In the genomic region with DNA sequence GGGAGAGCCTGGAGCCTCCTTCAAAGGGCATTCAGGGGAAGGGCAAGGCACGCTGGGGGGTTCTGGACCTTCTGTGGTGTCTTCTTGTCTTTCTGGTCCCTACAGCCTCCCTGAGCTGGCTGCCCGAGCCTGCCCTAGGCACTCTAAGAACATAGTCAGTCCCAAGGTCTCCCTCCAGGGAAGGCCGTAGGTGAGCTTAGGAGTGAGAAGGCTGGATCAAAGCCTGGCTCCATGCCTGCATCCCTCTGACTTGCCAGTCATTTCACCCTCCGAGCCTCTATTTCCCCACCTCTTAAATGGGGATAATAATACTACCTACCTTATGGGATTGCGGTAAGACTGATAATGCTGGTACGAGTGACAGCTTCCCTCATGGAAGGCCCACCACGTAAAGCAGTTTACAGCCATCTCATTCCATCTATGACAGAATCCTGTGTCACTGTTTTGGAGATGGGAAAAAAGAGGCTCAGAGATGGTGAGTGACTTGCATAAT, we compare ENCODE assay signal across 18 cellular contexts. TPM values are rescaled to one million over a fixed set of nuclear protein-coding genes. Genes with fewer than 3 reads are reported as not detected.
A peak's percentile ranks its signal among the peaks of the same experiment; 100 is the strongest.
DNase-seq lines count a peak whose midpoint lies in the region; ATAC-seq, FAIRE-seq and TF ChIP-seq lines count a peak whose summit lies in the region.
"Had no signal": no experiment of that assay in that cellular context is flagged by ENCODE, and none has a peak within 500 bp of the region (broad histone marks: within the 10 kb centered on the region; RNA-seq: fewer than 3 reads in every experiment).

No MANE protein-coding gene starts in this region.

- H3K27me3 ChIP-seq in PC-9 (ENCODE audit: insufficient read depth, low read depth) (no peaks in the 10 kb centered on the region), H1 (replicated peaks in 1 of 4; ENCODE audit: control insufficient read depth in 3 of 4, extremely low read depth in 1 of 4, insufficient read depth in 3 of 4, low read length in 3 of 4) (no peaks in the 10 kb centered on the region; a peak in 1 of 7 replicates), muscle layer of colon (ENCODE audit: control insufficient read depth in 1 of 2, insufficient read depth in 2 of 2, low read length in 2 of 2) (no peaks in the 10 kb centered on the region)
- H3K27me3 ChIP-seq: cardiac muscle cell, ovary had no signal

- 0 out of 2 replicates have a peak overlapping the region, but pooled peaks have one; percentile 100 for H3K4me2 ChIP-seq in PC-9
- peak overlapping the region; percentile 72 to 83; a peak in 1 of 4 replicates for H3K4me2 ChIP-seq in H1 (ENCODE audit: insufficient read depth in 1 of 2, low read depth in 2 of 2, low read length in 2 of 2)

- H2BK120ac ChIP-seq in H1 (replicated peaks; ENCODE audit: low read depth, low read length) = no peak overlapping the region

- H3K79me2 ChIP-seq in PC-9 (ENCODE audit: low read depth) (peaks cover 59% of the 10 kb centered on the region), H1 (ENCODE audit: control insufficient read depth in 1 of 2, insufficient read depth in 2 of 2, low read length in 2 of 2) (peaks cover 0 to 45% of the 10 kb centered on the region in 2 experiments; a peak in 1 of 4 replicates)

- POLR2A ChIA-PET in PC-9 (lab: Charles Lee; ENCODE audit: unreplicated experiment) (no interaction called here), H1 (lab: Charles Lee; ENCODE audit: partially characterized antibody) (interaction anchor here (0.9 to 14.9 kb wide), 10 partner anchors 9 to 155 kb away, joined by 4 to 270 read pairs (median 6); a partner anchor contains a TSS)

- H2BK12ac ChIP-seq in H1 (ENCODE audit: low read depth, low read length) = peak overlapping the region; percentile 100

- DNase-seq in PC-9 = no peak
- DNase-seq in H1 (ENCODE audit: low read depth in 1 of 2, low spot score in 2 of 2) = no peak
- DNase-seq in NCI-H2227 treated with DMSO at 0.1 percent for 48 hours (lab: John Stamatoyannopoulos, UW) = no peak
- no peak for DNase-seq in pons (ENCODE audit: low spot score)
- no peak for DNase-seq in GM10266 (ENCODE audit: extremely low spot score)
- DNase-seq: CD4-positive, alpha-beta memory T cell; effector CD4-positive, alpha-beta T cell; left ventricle myocardium superior; NCI-H526 treated with DMSO at 0.1 percent for 48 hours; ovary; SIG-M5; stimulated activated CD4-positive, alpha-beta T cell treated with anti-CD3 and anti-CD28 coated beads, Interleukin-4, amount 100 ng/mL, for 1 hour; stimulated activated naive CD8-positive, alpha-beta T cell treated with anti-CD3 and anti-CD28 coated beads, Interleukin-15, amount 100 ng/mL, for 72 hours; T-helper 1 cell had no signal

- H2BK5ac ChIP-seq in H1 (ENCODE audit: low read depth, low read length) = peak overlapping the region; percentile 84

- ATAC-seq in HG03521 (IDR thresholded peaks at IDR 0.05; ENCODE audit: unreplicated experiment) = no peak
- ATAC-seq: left ventricle myocardium superior; stimulated activated naive CD8-positive, alpha-beta T cell treated with anti-CD3 and anti-CD28 coated beads, Interleukin-15, amount 100 ng/mL, for 72 hours had no signal

- H4K5ac ChIP-seq in H1 (ENCODE audit: insufficient read length, low read depth, low read length) = no peak overlapping the region

- H3K4me1 ChIP-seq in PC-9 (replicated peaks; ENCODE audit: insufficient read depth) (peaks cover 84% of the 10 kb centered on the region), H1 (replicated peaks in 1 of 4; ENCODE audit: control insufficient read depth in 3 of 4, insufficient read depth in 4 of 4, low read length in 3 of 4) (peaks cover 17 to 52% (median 40%) of the 10 kb centered on the region in 4 experiments), muscle layer of colon (ENCODE audit: insufficient read depth, low read length) (peaks cover 20% of the 10 kb centered on the region)

- H2AK5ac ChIP-seq in H1 (ENCODE audit: low read depth, low read length) = peak overlapping the region; percentile 97

- no peak overlapping the region for H3K27ac ChIP-seq in PC-9
- H3K27ac ChIP-seq in H1 (ENCODE audit: low read depth, low read length) = peak overlapping the region; percentile 84; the same call in 1 of the 2 replicates
- peak overlapping the region; percentile 73 for H3K27ac ChIP-seq in muscle layer of colon (ENCODE audit: low read depth, low read length)
- H3K27ac ChIP-seq in temporal lobe (ENCODE audit: low read depth, low read length) = peak overlapping the region; percentile 94
- H3K27ac ChIP-seq: cardiac muscle cell had no signal

- H3K56ac ChIP-seq in H1 (replicated peaks; ENCODE audit: insufficient read length, low read depth, low read length) = no peak overlapping the region

- 89% methylated on average over 7 of the region's 7 CpGs; no CpG with 5 or more reads in 1 of the 2 experiments for WGBS in H1 (ENCODE audit: extremely low coverage in 1 of 2, insufficient coverage in 1 of 2, insufficient read length in 1 of 2, insufficient replicate concordance in 2 of 2, low coverage in 1 of 2, low lambda C conversion rate in 2 of 2, missing lambda C conversion rate in 1 of 2), 2 experiments

- H3K4me3 ChIP-seq in PC-9 = no peak overlapping the region
- H3K4me3 ChIP-seq in H1 (ENCODE audit: extremely low read depth in 1 of 4, insufficient read depth in 2 of 4, low read depth in 3 of 4, low read length in 4 of 4) = no peak overlapping the region
- H3K4me3 ChIP-seq in muscle layer of colon (ENCODE audit: low read depth in 1 of 2, low read length in 2 of 2) = no peak overlapping the region
- H3K4me3 ChIP-seq: cardiac muscle cell, ovary had no signal

- H3K36me3 ChIP-seq in PC-9 (ENCODE audit: low read depth) (peaks cover 15% of the 10 kb centered on the region), H1 (ENCODE audit: control insufficient read depth in 2 of 4, insufficient read depth in 4 of 4, low read length in 3 of 4) (peaks cover 9 to 20% (median 11%) of the 10 kb centered on the region in 4 experiments; a peak in 7 of 8 replicates), muscle layer of colon (ENCODE audit: insufficient read depth, low read length) (peaks cover 34% of the 10 kb centered on the region)
- H3K36me3 ChIP-seq: cardiac muscle cell, ovary had no signal

- H2AFZ ChIP-seq in PC-9 = no peak overlapping the region
- H2AFZ ChIP-seq in H1 (ENCODE audit: low read length) = no peak overlapping the region

- H4K20me1 ChIP-seq in PC-9 (ENCODE audit: insufficient read depth) (no peaks in the 10 kb centered on the region), H1 (replicated peaks in 1 of 2; ENCODE audit: control insufficient read depth in 1 of 2, insufficient read depth in 2 of 2, low read length in 2 of 2) (peaks cover 5 to 16% of the 10 kb centered on the region in 2 experiments)

- no peak overlapping the region for H3K14ac ChIP-seq in H1 (ENCODE audit: insufficient read length)

- no peak for TF ChIP-seq EP300 in H1 (IDR thresholded peaks at IDR 0.05; ENCODE audit: borderline replicate concordance in 1 of 2, low read depth in 2 of 2, low read length in 2 of 2)

- H3K23me2 ChIP-seq in H1 (ENCODE audit: low read depth, low read length) = peaks cover 5% of the 10 kb centered on the region

- no TSS peak for BruUV-seq in PC-9 (replicated peaks; lab: Mats Ljungman, UMichigan)

- H4K8ac ChIP-seq in H1 (ENCODE audit: extremely low read depth, insufficient read depth, low read length) = peak overlapping the region; percentile 81; the same call in 1 of the 2 replicates

- peak overlapping the region; percentile 89 for H3K18ac ChIP-seq in H1 (ENCODE audit: extremely low read depth, low read length)

- TF ChIP-seq CTCF in PC-9 (conservative IDR thresholded peaks at IDR 0.05) (no peak), H1 (IDR thresholded peaks at IDR 0.05; ENCODE audit: control extremely low read depth in 1 of 3, insufficient read depth in 1 of 3, low read depth in 1 of 3, low read length in 3 of 3) (no peak), GM10266 (IDR thresholded peaks at IDR 0.05; ENCODE audit: control insufficient read depth, insufficient read depth, low read depth, missing control alignments) (no peak)

- TF ChIP-seq POLR2A in H1 (IDR thresholded peaks at IDR 0.05; ENCODE audit: control extremely low read depth in 1 of 2, low read depth in 2 of 2, low read length in 2 of 2) = no peak

- H2BK20ac ChIP-seq in H1 (ENCODE audit: low read length) = peak overlapping the region; percentile 28; the same call in 1 of the 2 replicates

- CTCF ChIA-PET in PC-9 (lab: Charles Lee) = no interaction called here
- CTCF ChIA-PET in H1 (lab: Charles Lee; ENCODE audit: partially characterized antibody) = interaction anchor here (0.7 to 15.4 kb wide), 14 partner anchors 9 to 183 kb away, joined by 3 to 169 read pairs (median 3); a partner anchor contains a TSS

- H3F3A ChIP-seq in PC-9 (ENCODE audit: insufficient read depth, low read depth) = peaks cover 40% of the 10 kb centered on the region

- H3K23ac ChIP-seq in H1 (ENCODE audit: insufficient read length) = no peak overlapping the region

- peak overlapping the region; percentile 69 for H4K91ac ChIP-seq in H1 (replicated peaks; ENCODE audit: insufficient read length, low read length)

- intact Hi-C loops in PC-9 (cut with micrococcal nuclease; ENCODE audit: unreplicated experiment) = loop anchor here (10.0 kb wide), 1 partner anchor 283 kb away; no protein-coding TSS in a partner anchor

- peaks cover 19% of the 10 kb centered on the region for H3K79me1 ChIP-seq in H1 (ENCODE audit: low read depth, low read length)

- no peak for FAIRE-seq in H1 (lab: Jason Lieb, UNC)

- peak overlapping the region; percentile 15 for H3K4ac ChIP-seq in H1 (replicated peaks; ENCODE audit: insufficient read length, low read depth, low read length)

- no peaks in the 10 kb centered on the region for H3K9me2 ChIP-seq in PC-9 (ENCODE audit: insufficient read depth)

- H2BK15ac ChIP-seq in H1 (ENCODE audit: low read length) = peak overlapping the region; percentile 73; the same call in 1 of the 2 replicates

- no peak overlapping the region; a peak in 2 of 7 replicates for H3K9ac ChIP-seq in H1 (replicated peaks in 1 of 4; ENCODE audit: extremely low read depth in 1 of 4, low read depth in 3 of 4, low read length in 3 of 4)
- no peak overlapping the region for H3K9ac ChIP-seq in muscle layer of colon (ENCODE audit: low read length)

- H3K9me3 ChIP-seq in PC-9 (ENCODE audit: insufficient read depth, low read depth) (no peaks in the 10 kb centered on the region), H1 (ENCODE audit: insufficient read depth in 2 of 2, low read depth in 1 of 2, low read length in 1 of 2) (no peaks in the 10 kb centered on the region), muscle layer of colon (ENCODE audit: low read length) (no peaks in the 10 kb centered on the region)
- H3K9me3 ChIP-seq: ovary had no signal

- TF ChIP-seq RAD21 in H1 (IDR thresholded peaks at IDR 0.05 in 1 of 2, conservative IDR thresholded peaks at IDR 0.05 in 1 of 2; ENCODE audit: low read depth in 2 of 2, low read length in 2 of 2) = no peak

RNA-seq across cellular contexts. Expression of a gene that starts 20.8 kb away (rescaled TPM):
- total RNA-seq in PC-9 (2021) (359 and 439 TPM in 2 replicates), temporal lobe (60.7 TPM)
- 221 and 231 TPM in 2 replicates for total RNA-seq in H1 (2021; fragmentation: NEBNext Ultra II Directional; extraction: Animal tissue kit (Norgen Biotek cat#: 25700))
- 136 and 174 TPM in 2 replicates for polyA plus RNA-seq in H1 (2011; rRNA removed)
- 128 TPM for polyA plus RNA-seq in H1 (2011; cell fraction: cytosol; rRNA removed)
- polyA plus RNA-seq in H1 (2011; cell fraction: nucleus; rRNA removed) = 286 TPM
- 142 to 208 TPM (median 171 TPM) in 4 replicates for polyA plus RNA-seq in H1 (2012, experiment 1 of 2)
- polyA plus RNA-seq in H1 (2012, experiment 2 of 2) = 95.7 TPM
- 171 TPM for polyA plus RNA-seq in H1 (2013, experiment 1 of 2)
- 161 TPM for polyA plus RNA-seq in H1 (2013, experiment 2 of 2)
- polyA minus RNA-seq in H1 (2011; rRNA and poly(A)+ RNA removed) = 365 and 371 TPM in 2 replicates
- polyA minus RNA-seq in H1 (2011; cell fraction: cytosol; rRNA and poly(A)+ RNA removed) = 155 TPM
- 141 TPM for polyA minus RNA-seq in H1 (2011; cell fraction: nucleus; rRNA and poly(A)+ RNA removed)
- total RNA-seq: CD4-positive, alpha-beta memory T cell had no signal
- polyA plus RNA-seq: CD4-positive, alpha-beta memory T cell had no signal
